Comparison of ENCODE assay signal across 8 cellular contexts in the genomic region with DNA sequence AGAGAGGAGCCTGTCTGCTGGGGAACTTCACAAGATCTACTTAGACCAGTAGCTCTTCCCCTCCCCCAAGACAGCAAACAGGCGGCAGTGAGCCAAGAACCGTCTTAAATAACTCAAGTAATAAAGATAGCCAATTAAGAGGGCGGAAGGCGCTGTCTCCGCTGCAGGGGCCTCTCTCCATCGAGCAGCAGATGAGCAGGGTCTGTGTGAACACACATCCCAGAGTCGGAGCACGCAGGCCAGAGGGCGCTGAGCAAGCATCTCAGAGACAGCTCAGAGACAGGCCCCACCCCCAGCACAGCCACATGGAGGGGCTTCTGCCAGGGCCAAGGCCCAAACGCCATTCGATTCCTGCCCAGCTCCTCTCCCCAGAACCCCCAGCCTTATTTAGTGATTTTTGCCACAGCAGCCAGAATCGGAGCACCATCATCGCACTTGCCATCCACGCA. TPM values are rescaled to one million over a fixed set of nuclear protein-coding genes. Genes with fewer than 3 reads are reported as not detected.
DNase-seq lines count a peak whose midpoint lies in the region; ATAC-seq and TF ChIP-seq lines count a peak whose summit lies in the region.

No MANE protein-coding gene starts in this region.

- no peaks in the 10 kb centered on the region for H3K36me3 ChIP-seq in right atrium auricular region
- no peaks in the 10 kb centered on the region for H3K36me3 ChIP-seq in vagina

- H3K9me3 Mint-ChIP-seq in activated T-cell treated with anti-CD3 and anti-CD28 coated beads, Interleukin-2, amount 50 U/mL, for 4 hours: no peaks in the 10 kb centered on the region

- H3K4me3 Mint-ChIP-seq in activated T-cell treated with anti-CD3 and anti-CD28 coated beads, Interleukin-2, amount 50 U/mL, for 4 hours: no peak overlapping the region

- H3K9me3 ChIP-seq in right atrium auricular region: no peaks in the 10 kb centered on the region
- no peaks in the 10 kb centered on the region for H3K9me3 ChIP-seq in vagina

- no peaks in the 10 kb centered on the region for H3K27me3 ChIP-seq in right atrium auricular region
- no peaks in the 10 kb centered on the region for H3K27me3 ChIP-seq in vagina

- H3K36me3 Mint-ChIP-seq in activated T-cell treated with anti-CD3 and anti-CD28 coated beads, Interleukin-2, amount 50 U/mL, for 4 hours (ENCODE audit: insufficient read depth): peaks cover 7% of the 10 kb centered on the region

- no peak for TF ChIP-seq POLR2A in vagina (IDR thresholded peaks at IDR 0.05)

- TF ChIP-seq CTCF in right atrium auricular region (IDR thresholded peaks at IDR 0.05): no peak
- no peak for TF ChIP-seq CTCF in vagina (IDR thresholded peaks at IDR 0.05)

- intact Hi-C loops in Right ventricle myocardium superior (cut with DNase I) (no loop called here), left colon (cut with DNase I, micrococcal nuclease) (no loop called here), vagina (cut with DNase I) (no loop called here)

- ATAC-seq in Right ventricle myocardium superior (ENCODE audit: poor library complexity) (no peak), left colon (peak; percentile 63)
- no peak for ATAC-seq in activated T-cell treated with anti-CD3 and anti-CD28 coated beads, Interleukin-2, amount 50 U/mL, for 4 hours

- H3K4me1 ChIP-seq in right atrium auricular region (peaks cover 0 to 79% of the 10 kb centered on the region in 2 donors), vagina (peaks cover 85% of the 10 kb centered on the region)

- no peak overlapping the region for H3K4me3 ChIP-seq in right atrium auricular region
- H3K4me3 ChIP-seq in vagina: no peak overlapping the region

- DNase-seq in Right ventricle myocardium superior (peak; percentile 57), right atrium auricular region (ENCODE audit: low spot score) (no peak), astrocyte of the hippocampus (ENCODE audit: low read depth, low spot score) (peak; percentile 58), left colon (peak; percentile 61 to 73), vagina (ENCODE audit: extremely low spot score in 2 of 2) (no peak), GDM1 (lab: John Stamatoyannopoulos, UW) (no peak)
- no peak for DNase-seq in activated CD8-positive, alpha-beta memory T cell treated with anti-CD3 and anti-CD28 coated beads for 24 hours
- no peak for DNase-seq in activated T-cell treated with anti-CD3 and anti-CD28 coated beads, Interleukin-2, amount 50 U/mL, for 4 hours

- no peaks in the 10 kb centered on the region for H3K27me3 Mint-ChIP-seq in activated T-cell treated with anti-CD3 and anti-CD28 coated beads, Interleukin-2, amount 50 U/mL, for 4 hours (ENCODE audit: low read depth)

- peak overlapping the region in 1 of 2 donors; percentile 48 for H3K27ac ChIP-seq in right atrium auricular region
- H3K27ac ChIP-seq in vagina: peak overlapping the region; percentile 66

- peaks cover 90% of the 10 kb centered on the region for H3K4me1 Mint-ChIP-seq in activated T-cell treated with anti-CD3 and anti-CD28 coated beads, Interleukin-2, amount 50 U/mL, for 4 hours (ENCODE audit: low read depth)

RNA-seq across cellular contexts. Expression of gene IFFO2, which starts 11.1 kb away (rescaled TPM):
- total RNA-seq in Right ventricle myocardium superior (4.4 TPM), right atrium auricular region (10 to 100 TPM in 1 of 2 donors, 1 to 10 TPM in 1; 2.3 to 14.0 TPM), left colon (10 to 100 TPM in 1 of 2 donors, 1 to 10 TPM in 1; 5.4 to 14.7 TPM), vagina (34.6 TPM)
- 10 to 100 TPM; 36.0 to 47.6 (median 36.1) TPM for total RNA-seq in activated T-cell treated with anti-CD3 and anti-CD28 coated beads, Interleukin-2, amount 50 U/mL, for 4 hours

RNA-seq across cellular contexts. Expression of gene ALDH4A1, which starts 43.1 kb away (rescaled TPM):
- total RNA-seq in Right ventricle myocardium superior (29.3 TPM), right atrium auricular region (10 to 100 TPM; 22.6 to 27.3 TPM), left colon (1 to 10 TPM; 4.9 to 5.5 TPM), vagina (39.5 TPM)
- total RNA-seq in activated T-cell treated with anti-CD3 and anti-CD28 coated beads, Interleukin-2, amount 50 U/mL, for 4 hours: 1 to 10 TPM; 4.2 to 4.6 (median 4.4) TPM

Comparison
In these comparisons a context has a peak if more than half of its experiments do, and no peak if none do; other contexts are left out.
1. DNase-seq: peak in Right ventricle myocardium superior (single experiment), astrocyte of the hippocampus (single experiment) and left colon (2 of 2); none in right atrium auricular region (single experiment), vagina (0 of 2), GDM1 (single experiment), activated CD8-positive, alpha-beta memory T cell treated with anti-CD3 and anti-CD28 coated beads for 24 hours (single experiment) and activated T-cell treated with anti-CD3 and anti-CD28 coated beads, Interleukin-2, amount 50 U/mL, for 4 hours (single experiment).